ENCODE assay signal across 30 cellular contexts in the genomic region with DNA sequence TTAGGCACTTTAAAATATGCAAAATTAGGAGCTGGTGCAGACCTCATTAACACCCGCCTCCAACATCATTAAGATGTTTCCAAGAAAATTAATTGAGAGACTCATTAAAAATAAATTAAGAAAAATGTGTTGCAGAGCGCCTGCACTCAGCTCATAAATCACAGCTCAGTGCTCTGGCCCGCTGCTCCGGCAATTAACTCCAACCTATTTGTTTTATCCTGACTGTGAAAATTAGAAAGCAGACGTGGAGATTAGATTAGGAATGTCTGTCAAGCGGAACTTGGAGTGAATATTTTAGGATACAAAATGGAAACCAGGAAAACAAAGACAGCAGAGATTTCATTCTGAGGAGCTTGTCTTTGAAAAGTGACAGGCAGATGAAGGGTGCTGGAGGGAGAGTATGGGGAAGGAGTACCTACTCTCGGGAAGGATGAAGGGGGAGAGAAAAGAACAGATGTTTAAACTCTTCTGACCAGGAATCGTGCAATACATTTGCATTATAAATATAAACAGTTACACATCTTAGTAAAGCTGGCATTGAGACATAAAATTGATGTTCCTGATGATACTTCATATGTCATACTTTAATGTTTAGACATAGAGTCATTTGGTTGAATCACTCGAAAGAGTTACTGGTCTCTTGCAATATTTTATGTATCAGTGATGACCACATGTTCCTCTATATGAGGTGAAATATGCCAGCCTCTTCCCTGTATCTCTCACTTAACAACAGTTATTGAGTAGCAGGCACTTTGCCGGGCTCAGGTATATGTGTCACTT. TPM values are rescaled to one million over a fixed set of nuclear protein-coding genes. Genes with fewer than 3 reads are reported as not detected.
DNase-seq lines count a peak whose midpoint lies in the region; ATAC-seq and TF ChIP-seq lines count a peak whose summit lies in the region.
"Had no signal": no experiment of that assay in that cellular context is flagged by ENCODE, and none has a peak within 500 bp of the region (broad histone marks: within the 10 kb centered on the region; RNA-seq: fewer than 3 reads in every experiment).

No MANE protein-coding gene starts in this region.

- TF ChIP-seq CTCF in epithelial cell of esophagus (IDR thresholded peaks at IDR 0.05; ENCODE audit: insufficient read depth, low read depth, low read length, missing control alignments) (no peak), osteoblast (IDR thresholded peaks at IDR 0.05; ENCODE audit: extremely low read depth, low read depth, low read length) (no peak), ascending aorta (IDR thresholded peaks at IDR 0.05) (no peak), HFFc6 (IDR thresholded peaks at IDR 0.05) (no peak)

- H4K20me1 ChIP-seq in GM23248 (ENCODE audit: insufficient read depth): no peaks in the 10 kb centered on the region
- no peaks in the 10 kb centered on the region for H4K20me1 ChIP-seq in osteoblast (ENCODE audit: insufficient read depth, low read length)

- H2AFZ ChIP-seq in GM23248: 0 out of 2 replicates have a peak overlapping the region, but pooled peaks have one; percentile 26
- no peak overlapping the region for H2AFZ ChIP-seq in osteoblast (ENCODE audit: low read length)
- H2AFZ ChIP-seq: PC-9 had no signal

- no peak overlapping the region for H3K27ac Mint-ChIP-seq in stimulated activated naive CD8-positive, alpha-beta T cell treated with anti-CD3 and anti-CD28 coated beads, Interleukin-15, amount 100 ng/mL, for 72 hours
- no peak overlapping the region for H3K27ac Mint-ChIP-seq in HFFc6
- H3K27ac Mint-ChIP-seq: activated CD4-positive, alpha-beta memory T cell treated with anti-CD3 and anti-CD28 coated beads, Interleukin-2, amount 10 ng/mL, durations not matched to agents 7 days and 5 days; activated T-helper 1 cell treated with anti-CD3 and anti-CD28 coated beads, Interleukin-12 subunit alpha, Interleukin-12 subunit beta, Interleukin-2, Interleukin-4 antibody, amounts not matched to agents 30 ng/mL and 10 ng/mL and 1 ng/mL, durations not matched to agents 14 hours and 24 hours and 36 hours; T-helper 2 cell treated with Interferon-gamma antibody and Interleukin-4, amounts not matched to agents 5 μg/mL and 100 μg/mL, for 36 hours had no signal

- no peaks in the 10 kb centered on the region for H3F3A ChIP-seq in GM23248 (ENCODE audit: insufficient read depth)

- H3K9ac ChIP-seq in GM23248: no peak overlapping the region

- no peaks in the 10 kb centered on the region for H3K36me3 Mint-ChIP-seq in HFFc6 (ENCODE audit: low read depth)

- no peaks in the 10 kb centered on the region for H3K9me3 Mint-ChIP-seq in stimulated activated naive CD8-positive, alpha-beta T cell treated with anti-CD3 and anti-CD28 coated beads, Interleukin-15, amount 100 ng/mL, for 72 hours
- H3K9me3 Mint-ChIP-seq in HFFc6: no peaks in the 10 kb centered on the region
- H3K9me3 Mint-ChIP-seq: activated CD4-positive, alpha-beta memory T cell treated with anti-CD3 and anti-CD28 coated beads, Interleukin-2, amount 10 ng/mL, durations not matched to agents 7 days and 5 days; activated T-helper 1 cell treated with anti-CD3 and anti-CD28 coated beads, Interleukin-12 subunit alpha, Interleukin-12 subunit beta, Interleukin-2, Interleukin-4 antibody, amounts not matched to agents 30 ng/mL and 10 ng/mL and 1 ng/mL, durations not matched to agents 14 hours and 24 hours and 36 hours; T-helper 2 cell treated with Interferon-gamma antibody and Interleukin-4, amounts not matched to agents 5 μg/mL and 100 μg/mL, for 36 hours had no signal

- H3K27me3 Mint-ChIP-seq in stimulated activated naive CD8-positive, alpha-beta T cell treated with anti-CD3 and anti-CD28 coated beads, Interleukin-15, amount 100 ng/mL, for 72 hours: no peaks in the 10 kb centered on the region
- H3K27me3 Mint-ChIP-seq in HFFc6 (ENCODE audit: insufficient read depth): peaks cover 3% of the 10 kb centered on the region; the same call in 1 of the 2 replicates

- H3K36me3 ChIP-seq in GM23248 (ENCODE audit: low read depth): no peaks in the 10 kb centered on the region
- no peaks in the 10 kb centered on the region for H3K36me3 ChIP-seq in osteoblast (ENCODE audit: insufficient read depth, low read length)
- H3K36me3 ChIP-seq in ascending aorta: no peaks in the 10 kb centered on the region
- H3K36me3 ChIP-seq: brain microvascular endothelial cell, heart left ventricle, transverse colon had no signal

- DNase-seq in GM23248 (peak; percentile 50), NCI-H1694 treated with DMSO at 0.1 percent for 48 hours (lab: John Stamatoyannopoulos, UW) (peak; percentile 68), epithelial cell of esophagus (ENCODE audit: low read depth) (peak; percentile 8), osteoblast (ENCODE audit: insufficient read length, low spot score, missing footprints) (peak; percentile 27), ascending aorta (ENCODE audit: low spot score in 2 of 2) (no peak), HFFc6 (no peak), KBM-7 (no peak)
- no peak for DNase-seq in stimulated activated naive CD8-positive, alpha-beta T cell treated with anti-CD3 and anti-CD28 coated beads, Interleukin-15, amount 100 ng/mL, for 72 hours
- DNase-seq: activated CD4-positive, alpha-beta memory T cell treated with anti-CD3 and anti-CD28 coated beads, Interleukin-2, amount 10 ng/mL, durations not matched to agents 7 days and 5 days; activated CD4-positive, CD25-positive, alpha-beta regulatory T cell treated with anti-CD3 and anti-CD28 coated beads, Interleukin-2, amount 50 U/mL, for 72 hours; activated CD8-positive, alpha-beta memory T cell treated with anti-CD3 and anti-CD28 coated beads, Interleukin-2, amount 50 U/mL, for 48 hours; activated naive CD4-positive, alpha-beta T cell treated with Interleukin-2 at 50 U/mL for 16 hours; brain microvascular endothelial cell; DMS153; heart left ventricle; islet precursor cell; Kasumi-1; left ventricle myocardium superior; NCI-H1436 treated with DMSO at 0.1 percent for 48 hours; NCI-H510A treated with DMSO at 0.1 percent for 48 hours; NK-92 treated with Interleukin-12 subunit alpha and Interleukin-12 subunit beta, amount 100 ng/mL, for 24 hours; PC-9; Right ventricle myocardium superior; stimulated activated CD4-positive, alpha-beta T cell treated with anti-CD3 and anti-CD28 coated beads, Interleukin-4, amount 100 ng/mL, for 24 hours; transverse colon had no signal

- peak overlapping the region; percentile 24 for H3K4me2 ChIP-seq in GM23248 (ENCODE audit: unreplicated experiment)
- H3K4me2 ChIP-seq in osteoblast (ENCODE audit: insufficient read depth, low read length): no peak overlapping the region
- H3K4me2 ChIP-seq: PC-9 had no signal

- H3K27me3 ChIP-seq in GM23248 (replicated peaks; ENCODE audit: insufficient read depth) (no peaks in the 10 kb centered on the region), osteoblast (ENCODE audit: insufficient read depth, low read length) (no peaks in the 10 kb centered on the region), ascending aorta (no peaks in the 10 kb centered on the region)
- H3K27me3 ChIP-seq: brain microvascular endothelial cell, transverse colon had no signal

- 23 to 25% methylated on average over 10 of the region's 10 CpGs for WGBS in GM23248 (ENCODE audit: low coverage in 1 of 2, low lambda C conversion rate in 2 of 2, missing lambda C conversion rate in 2 of 2), 2 experiments

- H3K4me3 Mint-ChIP-seq in stimulated activated naive CD8-positive, alpha-beta T cell treated with anti-CD3 and anti-CD28 coated beads, Interleukin-15, amount 100 ng/mL, for 72 hours: no peak overlapping the region
- no peak overlapping the region for H3K4me3 Mint-ChIP-seq in HFFc6
- H3K4me3 Mint-ChIP-seq: activated CD4-positive, alpha-beta memory T cell treated with anti-CD3 and anti-CD28 coated beads, Interleukin-2, amount 10 ng/mL, durations not matched to agents 7 days and 5 days; activated T-helper 1 cell treated with anti-CD3 and anti-CD28 coated beads, Interleukin-12 subunit alpha, Interleukin-12 subunit beta, Interleukin-2, Interleukin-4 antibody, amounts not matched to agents 30 ng/mL and 10 ng/mL and 1 ng/mL, durations not matched to agents 14 hours and 24 hours and 36 hours; T-helper 2 cell treated with Interferon-gamma antibody and Interleukin-4, amounts not matched to agents 5 μg/mL and 100 μg/mL, for 36 hours had no signal

- intact Hi-C loops in ascending aorta (cut with DNase I): no loop called here

- no peaks in the 10 kb centered on the region for H3K4me1 ChIP-seq in GM23248 (ENCODE audit: insufficient read depth)
- H3K4me1 ChIP-seq in osteoblast (ENCODE audit: insufficient read depth, low read length): no peaks in the 10 kb centered on the region
- no peaks in the 10 kb centered on the region for H3K4me1 ChIP-seq in ascending aorta
- H3K4me1 ChIP-seq: heart left ventricle had no signal

- H3K9me2 ChIP-seq in GM23248 (ENCODE audit: insufficient read depth): no peaks in the 10 kb centered on the region

- H3K4me1 Mint-ChIP-seq in stimulated activated naive CD8-positive, alpha-beta T cell treated with anti-CD3 and anti-CD28 coated beads, Interleukin-15, amount 100 ng/mL, for 72 hours: no peaks in the 10 kb centered on the region
- H3K4me1 Mint-ChIP-seq in HFFc6 (ENCODE audit: low read depth): peaks cover 12% of the 10 kb centered on the region
- H3K4me1 Mint-ChIP-seq: activated CD4-positive, alpha-beta memory T cell treated with anti-CD3 and anti-CD28 coated beads, Interleukin-2, amount 10 ng/mL, durations not matched to agents 7 days and 5 days had no signal

- no peak for ATAC-seq in stimulated activated naive CD8-positive, alpha-beta T cell treated with anti-CD3 and anti-CD28 coated beads, Interleukin-15, amount 100 ng/mL, for 72 hours
- ATAC-seq: GM12878, heart left ventricle, left ventricle myocardium superior, sciatic nerve had no signal

- H3K79me2 ChIP-seq in GM23248 (ENCODE audit: insufficient read depth) (no peaks in the 10 kb centered on the region), osteoblast (ENCODE audit: insufficient read depth, low read length) (no peaks in the 10 kb centered on the region)

- H3K9me3 ChIP-seq in GM23248 (ENCODE audit: low read depth): no peaks in the 10 kb centered on the region
- no peaks in the 10 kb centered on the region for H3K9me3 ChIP-seq in osteoblast (ENCODE audit: low read depth, low read length)
- H3K9me3 ChIP-seq in ascending aorta: no peaks in the 10 kb centered on the region
- H3K9me3 ChIP-seq: heart left ventricle, transverse colon had no signal

- H3K27ac ChIP-seq in GM23248: no peak overlapping the region
- no peak overlapping the region for H3K27ac ChIP-seq in osteoblast (ENCODE audit: low read depth, low read length)
- no peak overlapping the region for H3K27ac ChIP-seq in ascending aorta
- H3K27ac ChIP-seq: brain microvascular endothelial cell, heart left ventricle, HL-60, PC-9, transverse colon had no signal

- H3K4me3 ChIP-seq in GM23248 (no peak overlapping the region), epithelial cell of esophagus (ENCODE audit: low read length) (no peak overlapping the region), osteoblast (ENCODE audit: insufficient read depth, low read length) (no peak overlapping the region), ascending aorta (no peak overlapping the region)
- H3K4me3 ChIP-seq: GM12878, heart left ventricle, PC-9, transverse colon had no signal

- in situ Hi-C loops in GM23248 (cut with MboI) (no loop called here), KBM-7 (cut with MboI; ENCODE audit: low pct_unique_long_range_greater_than_20kb, low sequenced_read_pairs) (no loop called here)

RNA-seq across cellular contexts. Expression of a gene that starts 49.5 kb away (rescaled TPM):
- total RNA-seq in GM23248 (2014; rRNA removed; shearing (Covaris generic)): not detected in 2 replicates
- not detected in 2 replicates for polyA plus RNA-seq in GM23248 (2016; fragmentation: Nextera tagmentation; extraction: Ambion mirVana)
- under 0.01 and 0.59 TPM in 2 replicates for total RNA-seq in osteoblast
- total RNA-seq in ascending aorta: not detected
- total RNA-seq in HFFc6 (2021; fragmentation: NEBNext Ultra II Directional; extraction: Animal tissue kit (Norgen Biotek cat#: 25700)): under 1 TPM in 2 of 6 experiments, not detected in 4; 0.07 to 0.31 TPM
- total RNA-seq: left ventricle myocardium superior had no signal

Comparison
In these comparisons a context has a peak if more than half of its experiments do, and no peak if none do; other contexts are left out.
1. DNase-seq: peak in GM23248 (single experiment), NCI-H1694 treated with DMSO at 0.1 percent for 48 hours (single experiment), epithelial cell of esophagus (single experiment) and osteoblast (single experiment); none in ascending aorta (0 of 2), stimulated activated naive CD8-positive, alpha-beta T cell treated with anti-CD3 and anti-CD28 coated beads, Interleukin-15, amount 100 ng/mL, for 72 hours (0 of 2), HFFc6 (single experiment) and KBM-7 (single experiment).